ENCODE assay signal across 34 cellular contexts in the genomic region with DNA sequence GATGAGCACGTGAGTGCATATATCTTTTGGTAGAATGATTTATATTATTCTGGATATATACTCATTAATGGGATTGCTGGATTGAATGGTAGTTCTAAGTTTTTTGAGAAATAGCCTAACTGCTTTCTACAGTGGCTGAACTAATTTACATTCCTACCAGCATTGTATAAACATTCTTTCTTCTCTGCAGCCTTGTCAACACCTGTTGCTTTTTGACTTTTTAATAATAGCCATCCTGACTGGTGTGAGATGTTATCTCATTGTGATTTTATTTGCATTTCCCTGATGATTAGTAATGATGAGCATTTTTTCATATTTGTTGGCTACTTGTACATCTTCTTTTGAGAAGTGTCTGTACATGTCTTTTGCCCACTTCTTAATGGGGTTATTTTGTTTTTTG.
"Had no signal": no experiment of that assay in that cellular context is flagged by ENCODE, and none has a peak within 500 bp of the region (broad histone marks: within the 10 kb centered on the region; RNA-seq: fewer than 3 reads in every experiment).

No MANE protein-coding gene starts in this region.

- H3K36me3 ChIP-seq: MG63 had no signal

- H3K4me3 ChIP-seq: MG63 had no signal

- DNase-seq: Karpas-422, Kasumi-1, MG63, MM.1S, MV-4-11, NCI-H1048, NCI-H1092, NCI-H1092 treated with DMSO at 0.1 percent for 48 hours, NCI-H1105, NCI-H1105 treated with DMSO at 0.1 percent for 48 hours, NCI-H1417, NCI-H1417 treated with DMSO at 0.1 percent for 48 hours, NCI-H1436, NCI-H1436 treated with DMSO at 0.1 percent for 48 hours, NCI-H146, NCI-H1694, NCI-H1694 treated with DMSO at 0.1 percent for 48 hours, NCI-H187, NCI-H187 treated with DMSO at 0.1 percent for 48 hours, NCI-H1930, NCI-H2029, NCI-H2029 treated with DMSO at 0.1 percent for 48 hours, NCI-H2081, NCI-H2081 treated with DMSO at 0.1 percent for 48 hours, NCI-H2107, NCI-H2171, NCI-H2171 treated with DMSO at 0.1 percent for 48 hours, NCI-H2227 treated with DMSO at 0.1 percent for 48 hours, NCI-H226, NCI-H345, NCI-H446, NCI-H446 treated with DMSO at 0.1 percent for 48 hours, NCI-H510A, NCI-H510A treated with DMSO at 0.1 percent for 48 hours had no signal
